Comparison of ENCODE assay signal across 8 cellular contexts in genomic region chr11:58788355-58789023, GRCh38. TPM values are rescaled to one million over a fixed set of nuclear protein-coding genes. Genes with fewer than 3 reads are reported as not detected.
DNase-seq lines count a peak whose midpoint lies in the region; ATAC-seq, FAIRE-seq and TF ChIP-seq lines count a peak whose summit lies in the region.

No MANE protein-coding gene starts in this region.

- no peaks in the 10 kb centered on the region for H3K9me3 ChIP-seq in MG63

- peak; percentile 84 for TF ChIP-seq CTCF in GM12874 (IDR thresholded peaks at IDR 0.05; ENCODE audit: insufficient read depth, low read depth, low read length)

- no peaks in the 10 kb centered on the region for H3K27me3 ChIP-seq in MG63

- FAIRE-seq in A204.1 (lab: Jason Lieb, UNC): peak; percentile 48

- no peak overlapping the region for H3K4me3 ChIP-seq in MG63

- peak; percentile 95 for ATAC-seq in HG02571 (IDR thresholded peaks at IDR 0.05; ENCODE audit: unreplicated experiment)

- DNase-seq in MG63: peak; percentile 26
- peak; percentile 35 for DNase-seq in SK-N-DZ (ENCODE audit: low spot score)
- DNase-seq in amygdala (lab: John Stamatoyannopoulos, UW): peak in 32 of 56 donors; percentile 1 to 49 (median 11)
- peak; percentile 51 for DNase-seq in iris pigment epithelial cell (ENCODE audit: low read depth)
- DNase-seq in stimulated activated CD4-positive, alpha-beta T cell treated with anti-CD3 and anti-CD28 coated beads, Interleukin-4, amount 100 ng/mL, for 4 hours: peak; percentile 6 to 34

- H3K36me3 ChIP-seq in MG63: no peaks in the 10 kb centered on the region

RNA-seq across cellular contexts. Expression of gene GLYATL2, which starts 56.0 kb away (rescaled TPM):
- total RNA-seq in MG63 (2014; rRNA removed; shearing (Covaris generic); ENCODE audit: low replicate concordance): not detected in 2 replicates
- polyA plus RNA-seq in SK-N-DZ (2014; cell fraction: cytosol; rRNA removed): 0.95 and 1.3 TPM in 2 replicates
- 2.1 and 2.6 TPM in 2 replicates for polyA plus RNA-seq in SK-N-DZ (2014; cell fraction: nucleus; rRNA removed)

RNA-seq across cellular contexts. Expression of gene GLYAT, which starts 56.7 kb away (rescaled TPM):
- not detected in 2 replicates for total RNA-seq in MG63 (2014; rRNA removed; shearing (Covaris generic); ENCODE audit: low replicate concordance)
- 0.20 TPM in 1 of 2 replicates, not detected in the other for polyA plus RNA-seq in SK-N-DZ (2014; cell fraction: cytosol; rRNA removed)
- polyA plus RNA-seq in SK-N-DZ (2014; cell fraction: nucleus; rRNA removed): not detected in 2 replicates
